ENCODE assay signal across 9 cellular contexts in the genomic region with DNA sequence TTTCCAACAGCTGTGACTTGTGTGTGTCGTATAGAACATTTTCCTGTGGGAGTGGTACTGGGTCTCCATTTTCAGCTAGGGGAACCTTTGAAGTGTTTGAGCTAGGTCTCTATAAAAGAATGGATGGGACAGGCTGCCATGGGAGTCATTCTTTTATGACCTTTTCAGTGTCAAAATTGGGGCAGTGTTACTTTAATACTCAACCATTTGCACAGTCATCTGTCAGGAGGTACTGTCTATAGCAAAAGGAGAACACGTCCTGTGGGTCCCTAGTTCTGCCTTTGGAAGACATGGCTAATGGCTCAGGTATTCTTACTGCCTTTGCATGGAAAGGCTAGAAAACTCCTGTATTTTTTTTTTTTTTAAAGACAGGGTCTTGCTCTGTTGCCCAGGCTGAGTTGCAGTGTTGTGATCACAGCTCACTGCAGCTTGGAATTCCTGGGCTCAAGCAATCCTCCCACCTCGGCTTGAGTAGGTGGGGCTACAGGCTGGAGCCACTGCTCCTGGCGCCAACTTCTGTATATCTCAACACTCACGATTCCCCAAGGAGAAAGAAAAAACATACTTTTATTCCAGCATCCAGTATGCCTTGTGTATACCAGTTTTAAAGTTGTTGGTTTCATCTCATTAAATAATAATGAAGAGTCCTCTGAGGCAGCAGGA. TPM values are rescaled to one million over a fixed set of nuclear protein-coding genes. Genes with fewer than 3 reads are reported as not detected.
DNase-seq lines count a peak whose midpoint lies in the region; ATAC-seq and TF ChIP-seq lines count a peak whose summit lies in the region.
"Had no signal": no experiment of that assay in that cellular context is flagged by ENCODE, and none has a peak within 500 bp of the region (broad histone marks: within the 10 kb centered on the region; RNA-seq: fewer than 3 reads in every experiment).

No MANE protein-coding gene starts in this region.

- peaks cover 55% of the 10 kb centered on the region for H3K4me1 Mint-ChIP-seq in activated naive CD4-positive, alpha-beta T cell treated with anti-CD3 and anti-CD28 coated beads, Interleukin-2, amount 10 ng/mL, durations not matched to agents 7 days and 5 days
- peaks cover 50% of the 10 kb centered on the region for H3K4me1 Mint-ChIP-seq in activated CD4-positive, alpha-beta memory T cell treated with anti-CD3 and anti-CD28 coated beads, Interleukin-2, amount 10 ng/mL, durations not matched to agents 7 days and 5 days

- H3K4me1 ChIP-seq in iPS-20b (ENCODE audit: insufficient read depth, low read length) = peaks cover 4% of the 10 kb centered on the region; the same call in 1 of the 2 replicates
- peaks cover 5 to 33% (median 27%) of the 10 kb centered on the region in 4 donors for H3K4me1 ChIP-seq in tibial artery

- ATAC-seq in GM19452 (IDR thresholded peaks at IDR 0.05; ENCODE audit: unreplicated experiment) = no peak

- peaks cover 7% of the 10 kb centered on the region for H3K27me3 Mint-ChIP-seq in activated naive CD4-positive, alpha-beta T cell treated with anti-CD3 and anti-CD28 coated beads, Interleukin-2, amount 10 ng/mL, durations not matched to agents 7 days and 5 days
- peaks cover 2% of the 10 kb centered on the region for H3K27me3 Mint-ChIP-seq in activated CD4-positive, alpha-beta memory T cell treated with anti-CD3 and anti-CD28 coated beads, Interleukin-2, amount 10 ng/mL, durations not matched to agents 7 days and 5 days

- POLR2A ChIA-PET in activated CD4-positive, alpha-beta memory T cell treated with anti-CD3 and anti-CD28 coated beads, Interleukin-2, amount 10 ng/mL, durations not matched to agents 7 days and 5 days (lab: Charles Lee) = interaction anchor here (1.1 to 4.1 kb wide), 8 partner anchors 10 to 526 kb away, joined by 3 to 43 read pairs (median 10); a partner anchor contains a TSS

- H3K36me3 Mint-ChIP-seq in activated naive CD4-positive, alpha-beta T cell treated with anti-CD3 and anti-CD28 coated beads, Interleukin-2, amount 10 ng/mL, durations not matched to agents 7 days and 5 days = peaks cover 58% of the 10 kb centered on the region
- H3K36me3 Mint-ChIP-seq in activated CD4-positive, alpha-beta memory T cell treated with anti-CD3 and anti-CD28 coated beads, Interleukin-2, amount 10 ng/mL, durations not matched to agents 7 days and 5 days (ENCODE audit: low read depth) = peaks cover 71% of the 10 kb centered on the region

- H3K4me3 ChIP-seq in iPS-20b (ENCODE audit: low read length) = 0 out of 2 replicates have a peak overlapping the region, but pooled peaks have one; percentile 93
- no peak overlapping the region for H3K4me3 ChIP-seq in tibial artery

- peak overlapping the region; percentile 92; the same call in 1 of the 2 replicates for H3K9ac ChIP-seq in iPS-20b (ENCODE audit: low read depth, low read length)

- H3K4me3 Mint-ChIP-seq in activated naive CD4-positive, alpha-beta T cell treated with anti-CD3 and anti-CD28 coated beads, Interleukin-2, amount 10 ng/mL, durations not matched to agents 7 days and 5 days = peak overlapping the region; percentile 93
- peak overlapping the region; percentile 94 for H3K4me3 Mint-ChIP-seq in activated CD4-positive, alpha-beta memory T cell treated with anti-CD3 and anti-CD28 coated beads, Interleukin-2, amount 10 ng/mL, durations not matched to agents 7 days and 5 days

- H3K27ac ChIP-seq in iPS-20b (ENCODE audit: low read length) (no peak overlapping the region), tibial artery (peak overlapping the region; percentile 98 to 99)

- H3K9me3 ChIP-seq in iPS-20b (ENCODE audit: insufficient read depth, low read depth, low read length) (no peaks in the 10 kb centered on the region), tibial artery (no peaks in the 10 kb centered on the region)

- intact Hi-C loops in tibial artery (cut with DNase I; ENCODE audit: low total_unique reads) = loop anchor here (10.0 kb wide), 1 partner anchor 343 kb away; no protein-coding TSS in a partner anchor

- peaks cover 39% of the 10 kb centered on the region for H3K27me3 ChIP-seq in iPS-20b (ENCODE audit: insufficient read depth, low read length)
- no peaks in the 10 kb centered on the region for H3K27me3 ChIP-seq in tibial artery

- CTCF ChIA-PET in activated naive CD4-positive, alpha-beta T cell treated with anti-CD3 and anti-CD28 coated beads, Interleukin-2, amount 10 ng/mL, durations not matched to agents 7 days and 5 days (lab: Charles Lee) = interaction anchor here (1.2 to 12.1 kb wide), 5 partner anchors 12 to 129 kb away, joined by 3 to 152 read pairs (median 9); a partner anchor contains a TSS
- CTCF ChIA-PET in activated CD4-positive, alpha-beta memory T cell treated with anti-CD3 and anti-CD28 coated beads, Interleukin-2, amount 10 ng/mL, durations not matched to agents 7 days and 5 days (lab: Charles Lee) = interaction anchor here (1.1 to 6.0 kb wide), 6 partner anchors 11 to 119 kb away, joined by 3 to 65 read pairs (median 5); a partner anchor contains a TSS

- H3K9me3 Mint-ChIP-seq in activated naive CD4-positive, alpha-beta T cell treated with anti-CD3 and anti-CD28 coated beads, Interleukin-2, amount 10 ng/mL, durations not matched to agents 7 days and 5 days = no peaks in the 10 kb centered on the region
- H3K9me3 Mint-ChIP-seq in activated CD4-positive, alpha-beta memory T cell treated with anti-CD3 and anti-CD28 coated beads, Interleukin-2, amount 10 ng/mL, durations not matched to agents 7 days and 5 days = no peaks in the 10 kb centered on the region

- DNase-seq in activated naive CD4-positive, alpha-beta T cell treated with anti-CD3 and anti-CD28 coated beads, Interleukin-2, amount 10 ng/mL, durations not matched to agents 7 days and 5 days = no peak
- DNase-seq in activated naive CD4-positive, alpha-beta T cell treated with anti-CD3 and anti-CD28 coated beads, Interleukin-2, amount 50 U/mL, for 16 hours = no peak
- no peak for DNase-seq in activated CD4-positive, alpha-beta memory T cell treated with anti-CD3 and anti-CD28 coated beads, Interleukin-2, amount 10 ng/mL, durations not matched to agents 7 days and 5 days
- DNase-seq in tibial artery = no peak
- DNase-seq in SW480 (ENCODE audit: low spot score) = no peak
- no peak for DNase-seq in T1000 (lab: John Stamatoyannopoulos, UW)
- DNase-seq: NCI-H1105 treated with DMSO at 0.1 percent for 48 hours had no signal

- no peak for TF ChIP-seq CTCF in tibial artery (IDR thresholded peaks at IDR 0.05)

- H3K27ac Mint-ChIP-seq in activated naive CD4-positive, alpha-beta T cell treated with anti-CD3 and anti-CD28 coated beads, Interleukin-2, amount 10 ng/mL, durations not matched to agents 7 days and 5 days = peak overlapping the region; percentile 98
- H3K27ac Mint-ChIP-seq in activated CD4-positive, alpha-beta memory T cell treated with anti-CD3 and anti-CD28 coated beads, Interleukin-2, amount 10 ng/mL, durations not matched to agents 7 days and 5 days = peak overlapping the region; percentile 99

- H3K36me3 ChIP-seq in iPS-20b (ENCODE audit: insufficient read depth, low read depth, low read length) (peaks cover 61% of the 10 kb centered on the region), tibial artery (peaks cover 43 to 71% (median 45%) of the 10 kb centered on the region in 3 donors)

RNA-seq across cellular contexts. Expression of a gene that starts 2.1 kb away (rescaled TPM):
- total RNA-seq in activated CD4-positive, alpha-beta memory T cell treated with anti-CD3 and anti-CD28 coated beads, Interleukin-2, amount 10 ng/mL, durations not matched to agents 7 days and 5 days = 100 to 1,000 TPM; 456 to 460 TPM

RNA-seq across cellular contexts. Expression of a gene that starts 14.3 kb away (rescaled TPM):
- 10 to 100 TPM; 54.3 to 60.7 TPM for total RNA-seq in activated CD4-positive, alpha-beta memory T cell treated with anti-CD3 and anti-CD28 coated beads, Interleukin-2, amount 10 ng/mL, durations not matched to agents 7 days and 5 days

RNA-seq across cellular contexts. Expression of a gene that starts 16.2 kb away (rescaled TPM):
- total RNA-seq in activated CD4-positive, alpha-beta memory T cell treated with anti-CD3 and anti-CD28 coated beads, Interleukin-2, amount 10 ng/mL, durations not matched to agents 7 days and 5 days = 10 to 100 TPM; 32.4 to 32.6 TPM

RNA-seq across cellular contexts. Expression of a gene that starts 52.3 kb away (rescaled TPM):
- total RNA-seq in activated CD4-positive, alpha-beta memory T cell treated with anti-CD3 and anti-CD28 coated beads, Interleukin-2, amount 10 ng/mL, durations not matched to agents 7 days and 5 days = 1 to 10 TPM; 8.7 to 8.8 TPM
